In the genomic region with DNA sequence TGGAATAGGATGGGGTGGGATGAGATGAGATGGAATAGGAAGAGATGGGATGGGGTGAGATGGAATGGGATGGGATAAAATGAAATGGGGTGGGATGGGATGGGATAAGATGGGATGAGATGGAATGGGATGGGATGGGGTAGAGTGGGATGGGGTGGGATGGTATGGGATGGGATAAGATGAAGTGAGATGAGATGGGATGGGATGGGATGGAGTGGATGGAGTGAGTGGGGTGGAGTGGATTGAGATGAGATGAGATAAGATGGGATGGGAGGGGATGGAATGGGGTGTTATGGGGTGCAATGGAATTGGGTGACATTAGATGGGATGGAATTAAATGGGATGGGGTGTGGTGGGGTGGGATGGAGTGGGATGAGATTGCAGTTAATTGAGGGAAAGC, we compare ENCODE assay signal across 28 cellular contexts.
"Had no signal": no experiment of that assay in that cellular context is flagged by ENCODE, and none has a peak within 500 bp of the region (broad histone marks: within the 10 kb centered on the region; RNA-seq: fewer than 3 reads in every experiment).

No MANE protein-coding gene starts in this region.

- H3K27ac ChIP-seq: neural progenitor cell, ovary, parathyroid adenoma, psoas muscle, skin epidermis, spleen, suprapubic skin, testis, tibial artery, transverse colon, vagina had no signal

- H3K9ac ChIP-seq: neural progenitor cell, parathyroid adenoma had no signal

- ATAC-seq: natural killer cell; psoas muscle; right cardiac atrium; sciatic nerve; stimulated activated memory B cell treated with anti-CD40 and anti-IgM and Interleukin-4, amounts not matched to agents 10 μg/mL and 1 μg/mL and 100 μg/mL, for 72 hours; stimulated activated naive CD8-positive, alpha-beta T cell treated with anti-CD3 and anti-CD28 coated beads, Interleukin-15, amount 100 ng/mL, for 72 hours; stimulated activated naive CD8-positive, alpha-beta T cell treated with anti-CD3 and anti-CD28 coated beads, Interleukin-15, Interleukin-2, amounts not matched to agents 100 U/mL and 50 U/mL, for 24 hours had no signal

- DNase-seq: natural killer cell; occipital lobe; ovary; posterior cingulate gyrus; psoas muscle; right cardiac atrium; spleen; stimulated activated CD4-positive, alpha-beta T cell treated with anti-CD3 and anti-CD28 coated beads, Interleukin-12 subunit alpha, Interleukin-12 subunit beta, amount 100 ng/mL, for 4 hours; stimulated activated CD4-positive, alpha-beta T cell treated with anti-CD3 and anti-CD28 coated beads, Interleukin-1b, Interleukin-23, amount 100 ng/mL, for 48 hours; stimulated activated CD4-positive, alpha-beta T cell treated with anti-CD3 and anti-CD28 coated beads, Interleukin-4, amount 100 ng/mL, for 1 hour; stimulated activated CD4-positive, alpha-beta T cell treated with anti-CD3 and anti-CD28 coated beads, Interleukin-4, amount 100 ng/mL, for 4 hours; stimulated activated CD8-positive, alpha-beta memory T cell treated with anti-CD3 and anti-CD28 coated beads, Interleukin-4, amount 100 ng/mL, for 48 hours; stimulated activated naive CD4-positive, alpha-beta T cell; stimulated activated naive CD8-positive, alpha-beta T cell treated with anti-CD3 and anti-CD28 coated beads, Interleukin-15, amount 100 ng/mL, for 72 hours; stimulated activated naive CD8-positive, alpha-beta T cell treated with anti-CD3 and anti-CD28 coated beads, Interleukin-15, Interleukin-2, amounts not matched to agents 100 U/mL and 50 U/mL, for 24 hours; substantia nigra; testis; tibial artery; transverse colon had no signal

- H3K4me2 ChIP-seq: neural progenitor cell, smooth muscle cell had no signal

- H3K9me3 ChIP-seq: ovary, psoas muscle, spleen, suprapubic skin, testis, tibial artery, transverse colon, vagina had no signal

- H3K4me3 ChIP-seq: neural progenitor cell, ovary, psoas muscle, skin epidermis, smooth muscle cell, spleen, suprapubic skin, testis, tibial artery, transverse colon, vagina had no signal

- H3K79me2 ChIP-seq: parathyroid adenoma had no signal

- H3K36me3 ChIP-seq: neural progenitor cell, ovary, spleen, suprapubic skin, tibial artery, transverse colon, vagina had no signal

- FAIRE-seq: urothelium cell line had no signal

- H3K27me3 ChIP-seq: neural progenitor cell, ovary, spleen, suprapubic skin, testis, tibial artery, transverse colon, vagina had no signal

- H3K4me1 ChIP-seq: neural progenitor cell, psoas muscle, spleen, testis, transverse colon had no signal

- H2AFZ ChIP-seq: neural progenitor cell, parathyroid adenoma had no signal
